8 cellular contexts compared by ENCODE assay signal in the genomic region with DNA sequence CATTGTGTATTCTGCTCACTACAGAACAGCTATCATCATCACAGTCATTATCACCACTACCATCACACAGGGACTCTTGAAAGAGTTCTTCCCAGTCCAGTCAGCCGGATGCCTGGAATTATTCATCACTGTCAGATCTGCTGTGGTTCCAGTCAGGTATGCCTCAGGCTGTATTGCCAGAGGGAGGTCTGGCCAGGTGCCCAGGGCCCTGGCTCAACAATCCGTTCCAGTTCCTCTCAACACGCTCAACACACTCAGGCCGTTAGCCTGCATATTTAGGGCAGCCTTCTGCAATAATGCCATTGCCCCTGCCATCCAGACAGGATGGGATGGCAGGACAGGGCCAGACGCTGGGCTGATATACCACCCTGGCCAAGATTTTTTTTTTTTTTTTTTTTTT. TPM values are rescaled to one million over a fixed set of nuclear protein-coding genes. Genes with fewer than 3 reads are reported as not detected.
DNase-seq lines count a peak whose midpoint lies in the region; ATAC-seq, FAIRE-seq and TF ChIP-seq lines count a peak whose summit lies in the region.
"Had no signal": no experiment of that assay in that cellular context is flagged by ENCODE, and none has a peak within 500 bp of the region (broad histone marks: within the 10 kb centered on the region; RNA-seq: fewer than 3 reads in every experiment).

No MANE protein-coding gene starts in this region.

- H3K4me3 ChIP-seq in heart right ventricle (no peak overlapping the region), thyroid gland (replicated peaks in 1 of 3) (no peak overlapping the region)

- H3K9me3 ChIP-seq in heart right ventricle (no peaks in the 10 kb centered on the region), thyroid gland (no peaks in the 10 kb centered on the region)

- H3K27me3 ChIP-seq in heart right ventricle (no peaks in the 10 kb centered on the region), thyroid gland (no peaks in the 10 kb centered on the region)

- ATAC-seq in SK-N-SH treated with all-trans-retinoic acid at 6 μM for 48 hours (peak; percentile 84), heart right ventricle (peak; percentile 44 to 91 (median 79)), HG03457 (IDR thresholded peaks at IDR 0.05; ENCODE audit: unreplicated experiment) (no peak)
- ATAC-seq in activated CD4-positive, CD25-positive, alpha-beta regulatory T cell treated with anti-CD3 and anti-CD28 coated beads, Interleukin-2, amount 50 U/mL, for 24 hours: no peak

- peak; percentile 83 for DNase-seq in HTR-8/SVneo (ENCODE audit: insufficient read length, low spot score)
- peak; percentile 57 to 68 for DNase-seq in heart right ventricle
- peak; percentile 96 to 97 for DNase-seq in thyroid gland
- DNase-seq in posterior vena cava (ENCODE audit: low spot score): no peak

- H3K36me3 ChIP-seq in heart right ventricle: peaks cover 0 to 100% (median 47%) of the 10 kb centered on the region in 9 donors
- peaks cover 20 to 41% of the 10 kb centered on the region in 2 donors for H3K36me3 ChIP-seq in thyroid gland

- TF ChIP-seq POLR2A in thyroid gland (IDR thresholded peaks at IDR 0.05): no peak

- H3K4me1 ChIP-seq in heart right ventricle (peaks cover 0 to 55% (median 30%) of the 10 kb centered on the region in 9 donors), thyroid gland (peaks cover 20 to 30% of the 10 kb centered on the region in 2 donors)

- TF ChIP-seq CTCF in heart right ventricle (IDR thresholded peaks at IDR 0.05) (no peak), thyroid gland (IDR thresholded peaks at IDR 0.05) (no peak)

- H3K27ac ChIP-seq in heart right ventricle (peak overlapping the region in 8 of 10 donors; percentile 11 to 64 (median 50)), thyroid gland (peak overlapping the region in 1 of 3 donors; percentile 57)
- H3K27ac ChIP-seq: KMS-11 had no signal

- whole genome bisulfite sequencing in heart right ventricle, 2 donors: 45 to 46% methylated on average over 5 of the region's 5 CpGs
- 25 to 30% methylated on average over 5 of the region's 5 CpGs for WGBS in thyroid gland, 2 donors

- peak; percentile 49 for FAIRE-seq in HTR-8/SVneo (lab: Jason Lieb, UNC)

- intact Hi-C loops in heart right ventricle (cut with DNase I): loop anchor here in 2 of 10 donors (5.0 kb wide), 1 partner anchor 37 kb away; the partner anchor contains the start of gene GAS2L1 (in 2 of the 2)
- intact Hi-C loops in thyroid gland (cut with DNase I): no loop called here
- intact Hi-C loops in posterior vena cava (cut with DNase I): no loop called here

TF ChIP-seq in SK-N-SH treated with all-trans-retinoic acid at 6 μM for 48 hours, 23 proteins besides CTCF, POLR2A, EP300 and RAD21:
- peak; percentile 12; the same call in 1 of the 2 replicates for TF ChIP-seq CREB5 (CRISPR knock-in tag; IDR thresholded peaks at IDR 0.05; ENCODE audit: low read depth)
- peak; percentile 78 for TF ChIP-seq TSHZ2 (CRISPR knock-in tag; IDR thresholded peaks at IDR 0.05)
- 0 out of 2 replicates have a peak, but pooled peaks have one; percentile 27 for TF ChIP-seq ZFP3 (CRISPR knock-in tag; IDR thresholded peaks at IDR 0.05)
- no peak for TF ChIP-seq ZNF565 (CRISPR knock-in tag; conservative IDR thresholded peaks at IDR 0.05; ENCODE audit: low read depth)
- peak; percentile 38; the same call in 1 of the 2 replicates for TF ChIP-seq ISL1 (CRISPR knock-in tag; IDR thresholded peaks at IDR 0.05)
- no peak for TF ChIP-seq CSDC2 (CRISPR knock-in tag; IDR thresholded peaks at IDR 0.05)
- TF ChIP-seq ZFP30 (CRISPR knock-in tag; IDR thresholded peaks at IDR 0.05): no peak

RNA-seq across cellular contexts. Expression of gene RASL10A, which starts 28.6 kb away (rescaled TPM):
- total RNA-seq in heart right ventricle: 1 to 10 TPM in 8 of 10 donors, under 1 TPM in 2; 0.87 to 4.3 (median 1.6) TPM
- polyA plus RNA-seq in heart right ventricle: 1 to 10 TPM; 3.1 to 3.8 TPM
- 1 to 10 TPM in 1 of 4 donors, under 1 TPM in 1, not detected in 2; 0.67 to 1.7 TPM for total RNA-seq in thyroid gland
- total RNA-seq in posterior vena cava: 1 to 10 TPM in 1 of 2 donors, under 1 TPM in 1; 0.71 to 1.9 TPM

RNA-seq across cellular contexts. Expression of gene GAS2L1, which starts 37.7 kb away (rescaled TPM):
- total RNA-seq in heart right ventricle (10 to 100 TPM; 10.9 to 35.4 (median 13.6) TPM), thyroid gland (10 to 100 TPM in 3 of 4 donors, 1 to 10 TPM in 1; 9.3 to 22.2 (median 15.7) TPM), posterior vena cava (10 to 100 TPM; 25.0 to 25.4 TPM)
- 10 to 100 TPM; 29.6 to 45.0 TPM for polyA plus RNA-seq in heart right ventricle

RNA-seq across cellular contexts. Expression of gene AP1B1, which starts 44.2 kb away (rescaled TPM):
- total RNA-seq in heart right ventricle (10 to 100 TPM; 25.8 to 51.5 (median 29.6) TPM), thyroid gland (100 to 1,000 TPM in 1 of 4 donors, 10 to 100 TPM in 3; 45.0 to 103 (median 91.4) TPM), posterior vena cava (10 to 100 TPM; 53.7 to 63.0 TPM)
- polyA plus RNA-seq in heart right ventricle: 10 to 100 TPM; 18.4 to 29.1 TPM

Comparison
In these comparisons a context has a peak if more than half of its experiments do, and no peak if none do; other contexts are left out.
1. ATAC-seq: peak in SK-N-SH treated with all-trans-retinoic acid at 6 μM for 48 hours (single experiment) and heart right ventricle (8 of 8); none in activated CD4-positive, CD25-positive, alpha-beta regulatory T cell treated with anti-CD3 and anti-CD28 coated beads, Interleukin-2, amount 50 U/mL, for 24 hours (0 of 2) and HG03457 (single experiment).